In the genomic region with DNA sequence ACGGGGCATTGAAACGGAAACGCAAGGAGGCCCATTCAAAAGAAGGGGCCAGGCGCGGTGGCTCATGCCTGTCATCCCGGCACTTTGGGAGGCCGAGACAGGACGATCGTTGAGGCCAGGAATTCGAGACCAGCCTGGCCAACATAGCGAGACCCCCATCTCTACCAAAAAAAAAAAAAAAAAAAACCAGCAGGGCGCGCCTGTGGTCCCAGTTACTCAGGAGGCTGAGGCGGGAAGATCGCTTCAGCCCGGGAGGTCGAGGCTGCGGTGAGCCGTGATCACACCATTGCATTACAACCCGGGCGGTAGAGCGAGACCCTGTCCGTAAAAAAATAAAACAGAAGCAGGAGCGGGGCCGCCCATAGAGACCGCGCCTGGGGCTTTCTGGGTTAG, we compare ENCODE assay signal across 7 cellular contexts. TPM values are rescaled to one million over a fixed set of nuclear protein-coding genes. Genes with fewer than 3 reads are reported as not detected.
A peak's percentile ranks its signal among the peaks of the same experiment; 100 is the strongest.
DNase-seq lines count a peak whose midpoint lies in the region; ATAC-seq and TF ChIP-seq lines count a peak whose summit lies in the region.

No MANE protein-coding gene starts in this region.

- DNase-seq in HFF-Myc (ENCODE audit: extremely low read depth, low read depth) (no peak), WERI-Rb-1 (no peak), suprapubic skin (ENCODE audit: low spot score in 2 of 2) (no peak), NCI-H2196 treated with DMSO at 0.1 percent for 48 hours (lab: John Stamatoyannopoulos, UW; ENCODE audit: unreplicated experiment) (no peak), retina (no peak)

- no peak for TF ChIP-seq POLR2A in suprapubic skin (IDR thresholded peaks at IDR 0.05)

- peaks cover 22% of the 10 kb centered on the region for H3K36me3 ChIP-seq in WERI-Rb-1
- H3K36me3 ChIP-seq in suprapubic skin: peaks cover 6% of the 10 kb centered on the region

- no peak for TF ChIP-seq CTCF in HFF-Myc (IDR thresholded peaks at IDR 0.05; ENCODE audit: low read depth, low read length, missing control alignments)
- no peak for TF ChIP-seq CTCF in WERI-Rb-1 (IDR thresholded peaks at IDR 0.05; ENCODE audit: low read depth, low read length)
- TF ChIP-seq CTCF in suprapubic skin (IDR thresholded peaks at IDR 0.05): no peak

- H3K27ac ChIP-seq in WERI-Rb-1: peak overlapping the region; percentile 90
- H3K27ac ChIP-seq in suprapubic skin: peak overlapping the region; percentile 93

- peak overlapping the region; percentile 90 for H3K4me3 ChIP-seq in HFF-Myc (replicated peaks; ENCODE audit: low read depth, low read length)
- H3K4me3 ChIP-seq in WERI-Rb-1 (ENCODE audit: low read depth, low read length): peak overlapping the region; percentile 78
- H3K4me3 ChIP-seq in iPS-11a (ENCODE audit: low read depth, low read length): peak overlapping the region; percentile 69
- H3K4me3 ChIP-seq in suprapubic skin: peak overlapping the region; percentile 80

- 21% methylated on average over 27 of the region's 27 CpGs for WGBS in suprapubic skin

- H3K4me1 ChIP-seq in suprapubic skin: peaks cover 65% of the 10 kb centered on the region

- TF ChIP-seq EP300 in suprapubic skin (IDR thresholded peaks at IDR 0.05): no peak

- ATAC-seq in GM18858 (IDR thresholded peaks at IDR 0.05; ENCODE audit: unreplicated experiment): no peak

- H3K27me3 ChIP-seq in WERI-Rb-1 (ENCODE audit: insufficient read depth, low read depth, severe bottlenecking) (no peaks in the 10 kb centered on the region), suprapubic skin (no peaks in the 10 kb centered on the region)

- no peaks in the 10 kb centered on the region for H3K9me3 ChIP-seq in WERI-Rb-1 (ENCODE audit: severe bottlenecking)
- no peaks in the 10 kb centered on the region for H3K9me3 ChIP-seq in suprapubic skin

RNA-seq across cellular contexts. Expression of a gene that starts 0.4 kb away (rescaled TPM):
- total RNA-seq in suprapubic skin: 10 to 100 TPM; 35.7 to 79.0 (median 62.0) TPM

RNA-seq across cellular contexts. Expression of a gene that starts 13.4 kb away (rescaled TPM):
- 100 to 1,000 TPM in 3 of 4 donors, 10 to 100 TPM in 1; 55.0 to 234 (median 112) TPM for total RNA-seq in suprapubic skin

RNA-seq across cellular contexts. Expression of a gene that starts 38.9 kb away (rescaled TPM):
- 10 to 100 TPM; 29.3 to 65.0 (median 36.2) TPM for total RNA-seq in suprapubic skin
